In the genomic region with DNA sequence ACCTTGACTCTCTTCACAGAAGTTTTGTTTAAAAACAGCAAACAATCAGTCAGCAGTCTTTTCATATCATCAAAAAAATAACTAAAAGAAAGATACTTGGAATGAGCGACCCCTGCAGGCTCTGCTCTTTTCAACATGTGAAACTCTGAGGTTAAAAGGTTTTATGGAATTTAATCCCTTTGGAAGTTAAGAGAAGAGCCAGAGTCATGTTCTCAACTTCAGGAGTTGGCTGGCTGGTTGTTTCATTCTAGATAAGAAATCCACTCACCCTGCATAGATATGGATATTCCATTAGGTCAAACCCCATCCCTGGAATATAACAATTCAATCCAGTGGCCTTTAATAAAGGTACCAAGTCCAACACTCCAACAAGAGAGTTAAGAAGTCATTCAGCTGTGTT, we compare ENCODE assay signal across 8 cellular contexts.
A peak's percentile ranks its signal among the peaks of the same experiment; 100 is the strongest.
DNase-seq lines count a peak whose midpoint lies in the region; ATAC-seq and TF ChIP-seq lines count a peak whose summit lies in the region.

No MANE protein-coding gene starts in this region.

- peaks cover 18% of the 10 kb centered on the region for H3K9me3 Mint-ChIP-seq in osteocyte (ENCODE audit: unreplicated experiment)

- peak overlapping the region; percentile 24 for H3K27ac Mint-ChIP-seq in osteocyte (ENCODE audit: unreplicated experiment)

- peaks cover 11% of the 10 kb centered on the region for H3K4me1 Mint-ChIP-seq in osteocyte (ENCODE audit: unreplicated experiment)

- no peak overlapping the region for H3K4me3 Mint-ChIP-seq in osteocyte (ENCODE audit: unreplicated experiment)

- DNase-seq in ELR (ENCODE audit: low read depth) (peak; percentile 76), NCI-H69 (lab: John Stamatoyannopoulos, UW) (peak; percentile 22), epithelial cell of proximal tubule (ENCODE audit: low read depth) (no peak), osteocyte (ENCODE audit: extremely low spot score, unreplicated experiment) (no peak), OCI-M2 (lab: John Stamatoyannopoulos, UW; ENCODE audit: unreplicated experiment) (no peak), NCI-H1417 treated with DMSO at 0.1 percent for 48 hours (lab: John Stamatoyannopoulos, UW) (no peak), head of caudate nucleus (no peak)

- no peak overlapping the region for H3K4me3 ChIP-seq in epithelial cell of proximal tubule (ENCODE audit: low read depth, low read length)

- intact Hi-C loops in head of caudate nucleus (cut with DNase I), result no loop called here

- H3K27me3 Mint-ChIP-seq in osteocyte (ENCODE audit: unreplicated experiment), result no peaks in the 10 kb centered on the region

- no peaks in the 10 kb centered on the region for H3K36me3 Mint-ChIP-seq in osteocyte (ENCODE audit: unreplicated experiment)

- peak; percentile 66 for TF ChIP-seq CTCF in epithelial cell of proximal tubule (conservative IDR thresholded peaks at IDR 0.05; ENCODE audit: low read depth, low read length)
- peak; percentile 64 for TF ChIP-seq CTCF in osteocyte (IDR thresholded peaks at IDR 0.05)

- ATAC-seq in HG03439 (IDR thresholded peaks at IDR 0.05; ENCODE audit: unreplicated experiment), result no peak

Comparison
In these comparisons a context has a peak if more than half of its experiments do, and no peak if none do; other contexts are left out.
1. DNase-seq: peak in ELR (single experiment) and NCI-H69 (single experiment); none in epithelial cell of proximal tubule (single experiment), osteocyte (single experiment), OCI-M2 (single experiment), NCI-H1417 treated with DMSO at 0.1 percent for 48 hours (single experiment) and head of caudate nucleus (0 of 42).